Comparison of ENCODE assay signal across 36 cellular contexts in the genomic region with DNA sequence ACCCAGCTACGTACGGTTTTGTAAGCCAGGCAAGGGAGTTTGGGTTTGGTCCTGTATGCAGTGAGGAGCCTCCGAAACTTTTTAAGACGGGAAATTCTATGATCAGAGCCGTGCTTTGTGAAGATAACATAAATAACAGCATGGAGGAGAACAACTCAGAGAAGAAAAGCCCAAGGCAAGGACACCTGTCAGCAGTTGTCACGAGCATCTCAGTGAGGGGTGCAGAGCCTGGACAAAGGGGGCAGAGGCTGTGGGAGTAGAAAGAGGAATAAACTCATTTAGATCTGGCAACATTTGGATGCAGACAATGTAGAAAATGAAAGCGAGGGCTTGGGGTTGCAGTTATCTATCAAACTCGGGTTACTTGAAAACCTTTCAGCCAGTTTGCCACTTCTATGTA.
"Had no signal": no experiment of that assay in that cellular context is flagged by ENCODE, and none has a peak within 500 bp of the region (broad histone marks: within the 10 kb centered on the region; RNA-seq: fewer than 3 reads in every experiment).

No MANE protein-coding gene starts in this region.

- H3K4me1 ChIP-seq: adrenal gland, ascending aorta, body of pancreas, breast epithelium had no signal

- H3K4me3 Mint-ChIP-seq: activated naive CD4-positive, alpha-beta T cell treated with anti-CD3 and anti-CD28 coated beads for 36 hours; activated naive CD4-positive, alpha-beta T cell treated with anti-CD3 and anti-CD28 coated beads, Interleukin-2, amount 10 ng/mL, durations not matched to agents 7 days and 5 days; activated naive CD4-positive, alpha-beta T cell treated with anti-CD3 and anti-CD28 coated beads, Interleukin-2, amount 50 U/mL, for 24 hours; activated naive CD8-positive, alpha-beta T cell; activated naive CD8-positive, alpha-beta T cell treated with anti-CD3 and anti-CD28 coated beads for 36 hours; activated naive CD8-positive, alpha-beta T cell treated with anti-CD3 and anti-CD28 coated beads, Interleukin-2, amount 10 ng/mL, durations not matched to agents 7 days and 5 days; activated naive CD8-positive, alpha-beta T cell treated with anti-CD3 and anti-CD28 coated beads, Interleukin-2, amount 50 U/mL, for 24 hours; activated T-cell treated with anti-CD3 and anti-CD28 coated beads, Interleukin-2, amount 50 U/mL, for 24 hours; activated T-cell treated with anti-CD3 and anti-CD28 coated beads, Interleukin-2, amount 50 U/mL, for 4 hours; activated T-helper 1 cell treated with anti-CD3 and anti-CD28 coated beads, Interleukin-12 subunit alpha, Interleukin-12 subunit beta, Interleukin-2, Interleukin-4 antibody, amounts not matched to agents 30 ng/mL and 10 ng/mL and 1 ng/mL, durations not matched to agents 14 hours and 24 hours and 36 hours; activated T-helper 17 cell treated with anti-CD3 and anti-CD28 coated beads, Interleukin-2, amount 50 U/mL, for 72 hours; brain; central memory CD8-positive, alpha-beta T cell had no signal

- DNase-seq: activated effector memory CD4-positive, alpha-beta T cell treated with anti-CD3 and anti-CD28 coated beads, Interleukin-2, amount 50 U/mL, for 16 hours; activated gamma-delta T cell; activated gamma-delta T cell treated with Interleukin-2 at 50 U/mL for 16 hours; activated naive CD4-positive, alpha-beta T cell; activated naive CD4-positive, alpha-beta T cell treated with anti-CD3 and anti-CD28 coated beads for 36 hours; activated naive CD4-positive, alpha-beta T cell treated with anti-CD3 and anti-CD28 coated beads, Interleukin-2, amount 10 ng/mL, durations not matched to agents 7 days and 5 days; activated naive CD4-positive, alpha-beta T cell treated with anti-CD3 and anti-CD28 coated beads, Interleukin-2, amount 50 U/mL, for 16 hours; activated naive CD4-positive, alpha-beta T cell treated with Interleukin-2 at 50 U/mL for 16 hours; activated naive CD8-positive, alpha-beta T cell treated with anti-CD3 and anti-CD28 coated beads for 36 hours; activated naive CD8-positive, alpha-beta T cell treated with anti-CD3 and anti-CD28 coated beads, Interleukin-2, amount 10 ng/mL, durations not matched to agents 7 days and 5 days; activated naive CD8-positive, alpha-beta T cell treated with anti-CD3 and anti-CD28 coated beads, Interleukin-2, amount 50 U/mL, for 24 hours; activated T-cell treated with anti-CD3 and anti-CD28 coated beads, Interleukin-2, amount 50 U/mL, for 1 hour; activated T-cell treated with anti-CD3 and anti-CD28 coated beads, Interleukin-2, amount 50 U/mL, for 24 hours; activated T-cell treated with anti-CD3 and anti-CD28 coated beads, Interleukin-2, amount 50 U/mL, for 4 hours; activated T-cell treated with anti-CD3 and anti-CD28 coated beads, Interleukin-2, amount 50 U/mL, for 48 hours; adrenal gland; amniotic stem cell; amygdala; anterior cingulate cortex; aorta; body of pancreas; brain microvascular endothelial cell; caudate nucleus; central memory CD4-positive, alpha-beta T cell; cerebellar nuclear complex had no signal

- H3K27ac ChIP-seq: adrenal gland, ascending aorta, body of pancreas, brain microvascular endothelial cell, breast epithelium, cardiac muscle cell had no signal

- H3K27me3 ChIP-seq: adrenal gland, ascending aorta, body of pancreas, brain microvascular endothelial cell, breast epithelium, cardiac muscle cell had no signal

- H3K4me1 Mint-ChIP-seq: brain; central memory CD8-positive, alpha-beta T cell had no signal

- H3K36me3 ChIP-seq: adrenal gland, ascending aorta, brain microvascular endothelial cell, breast epithelium, cardiac muscle cell had no signal

- H3K9me3 ChIP-seq: adrenal gland, ascending aorta, body of pancreas, breast epithelium had no signal

- H3K36me3 Mint-ChIP-seq: activated naive CD4-positive, alpha-beta T cell treated with anti-CD3 and anti-CD28 coated beads, Interleukin-2, amount 10 ng/mL, durations not matched to agents 7 days and 5 days; activated naive CD4-positive, alpha-beta T cell treated with anti-CD3 and anti-CD28 coated beads, Interleukin-2, amount 50 U/mL, for 24 hours; activated naive CD4-positive, alpha-beta T cell treated with anti-CD3 and anti-CD28 coated beads, Interleukin-2, amount 50 U/mL, for 72 hours; activated naive CD8-positive, alpha-beta T cell; activated naive CD8-positive, alpha-beta T cell treated with anti-CD3 and anti-CD28 coated beads for 36 hours; activated naive CD8-positive, alpha-beta T cell treated with anti-CD3 and anti-CD28 coated beads, Interleukin-2, amount 10 ng/mL, durations not matched to agents 7 days and 5 days; brain had no signal

- ATAC-seq: activated naive CD4-positive, alpha-beta T cell treated with anti-CD3 and anti-CD28 coated beads, Interleukin-2, amount 50 U/mL, for 72 hours; activated naive CD8-positive, alpha-beta T cell treated with anti-CD3 and anti-CD28 coated beads, Interleukin-2, amount 50 U/mL, for 24 hours; activated T-cell treated with anti-CD3 and anti-CD28 coated beads, Interleukin-2, amount 50 U/mL, for 4 hours; activated T-helper 17 cell treated with anti-CD3 and anti-CD28 coated beads, Interleukin-2, amount 50 U/mL, for 72 hours; body of pancreas had no signal

- H3K9me3 Mint-ChIP-seq: activated naive CD4-positive, alpha-beta T cell treated with anti-CD3 and anti-CD28 coated beads, Interleukin-2, amount 10 ng/mL, durations not matched to agents 7 days and 5 days; activated naive CD4-positive, alpha-beta T cell treated with anti-CD3 and anti-CD28 coated beads, Interleukin-2, amount 50 U/mL, for 24 hours; activated naive CD4-positive, alpha-beta T cell treated with anti-CD3 and anti-CD28 coated beads, Interleukin-2, amount 50 U/mL, for 72 hours; activated naive CD8-positive, alpha-beta T cell treated with anti-CD3 and anti-CD28 coated beads for 36 hours; activated naive CD8-positive, alpha-beta T cell treated with anti-CD3 and anti-CD28 coated beads, Interleukin-2, amount 10 ng/mL, durations not matched to agents 7 days and 5 days; activated naive CD8-positive, alpha-beta T cell treated with anti-CD3 and anti-CD28 coated beads, Interleukin-2, amount 50 U/mL, for 24 hours; activated T-cell treated with anti-CD3 and anti-CD28 coated beads, Interleukin-2, amount 50 U/mL, for 24 hours; activated T-cell treated with anti-CD3 and anti-CD28 coated beads, Interleukin-2, amount 50 U/mL, for 4 hours; activated T-helper 1 cell treated with anti-CD3 and anti-CD28 coated beads, Interleukin-12 subunit alpha, Interleukin-12 subunit beta, Interleukin-2, Interleukin-4 antibody, amounts not matched to agents 30 ng/mL and 10 ng/mL and 1 ng/mL, durations not matched to agents 14 hours and 24 hours and 36 hours; activated T-helper 17 cell treated with anti-CD3 and anti-CD28 coated beads, Interleukin-2, amount 50 U/mL, for 72 hours; activated T-helper 2 cell treated with anti-CD3 and anti-CD28 coated beads, Interferon-gamma antibody, Interleukin-2, Interleukin-4, amounts not matched to agents 10 μg/mL and 5 μg/mL and 100 μg/mL, durations not matched to agents 14 hours and 24 hours and 36 hours; central memory CD8-positive, alpha-beta T cell had no signal

- H3K4me3 ChIP-seq: adrenal gland, ascending aorta, body of pancreas, breast epithelium, cardiac muscle cell had no signal

- H3K27me3 Mint-ChIP-seq: activated naive CD8-positive, alpha-beta T cell treated with anti-CD3 and anti-CD28 coated beads for 36 hours; brain had no signal

- H3K27ac Mint-ChIP-seq: activated naive CD4-positive, alpha-beta T cell treated with anti-CD3 and anti-CD28 coated beads for 36 hours; activated naive CD4-positive, alpha-beta T cell treated with anti-CD3 and anti-CD28 coated beads, Interleukin-2, amount 10 ng/mL, durations not matched to agents 7 days and 5 days; activated naive CD4-positive, alpha-beta T cell treated with anti-CD3 and anti-CD28 coated beads, Interleukin-2, amount 50 U/mL, for 24 hours; activated naive CD4-positive, alpha-beta T cell treated with anti-CD3 and anti-CD28 coated beads, Interleukin-2, amount 50 U/mL, for 72 hours; activated naive CD8-positive, alpha-beta T cell; activated naive CD8-positive, alpha-beta T cell treated with anti-CD3 and anti-CD28 coated beads for 36 hours; activated naive CD8-positive, alpha-beta T cell treated with anti-CD3 and anti-CD28 coated beads, Interleukin-2, amount 10 ng/mL, durations not matched to agents 7 days and 5 days; activated naive CD8-positive, alpha-beta T cell treated with anti-CD3 and anti-CD28 coated beads, Interleukin-2, amount 50 U/mL, for 24 hours; activated T-cell treated with anti-CD3 and anti-CD28 coated beads, Interleukin-2, amount 50 U/mL, for 24 hours; activated T-helper 1 cell treated with anti-CD3 and anti-CD28 coated beads, Interleukin-12 subunit alpha, Interleukin-12 subunit beta, Interleukin-2, Interleukin-4 antibody, amounts not matched to agents 30 ng/mL and 10 ng/mL and 1 ng/mL, durations not matched to agents 14 hours and 24 hours and 36 hours; activated T-helper 17 cell treated with anti-CD3 and anti-CD28 coated beads, Interleukin-2, amount 50 U/mL, for 72 hours; activated T-helper 2 cell treated with anti-CD3 and anti-CD28 coated beads, Interferon-gamma antibody, Interleukin-2, Interleukin-4, amounts not matched to agents 10 μg/mL and 5 μg/mL and 100 μg/mL, durations not matched to agents 14 hours and 24 hours and 36 hours; brain had no signal
